In the genomic region with DNA sequence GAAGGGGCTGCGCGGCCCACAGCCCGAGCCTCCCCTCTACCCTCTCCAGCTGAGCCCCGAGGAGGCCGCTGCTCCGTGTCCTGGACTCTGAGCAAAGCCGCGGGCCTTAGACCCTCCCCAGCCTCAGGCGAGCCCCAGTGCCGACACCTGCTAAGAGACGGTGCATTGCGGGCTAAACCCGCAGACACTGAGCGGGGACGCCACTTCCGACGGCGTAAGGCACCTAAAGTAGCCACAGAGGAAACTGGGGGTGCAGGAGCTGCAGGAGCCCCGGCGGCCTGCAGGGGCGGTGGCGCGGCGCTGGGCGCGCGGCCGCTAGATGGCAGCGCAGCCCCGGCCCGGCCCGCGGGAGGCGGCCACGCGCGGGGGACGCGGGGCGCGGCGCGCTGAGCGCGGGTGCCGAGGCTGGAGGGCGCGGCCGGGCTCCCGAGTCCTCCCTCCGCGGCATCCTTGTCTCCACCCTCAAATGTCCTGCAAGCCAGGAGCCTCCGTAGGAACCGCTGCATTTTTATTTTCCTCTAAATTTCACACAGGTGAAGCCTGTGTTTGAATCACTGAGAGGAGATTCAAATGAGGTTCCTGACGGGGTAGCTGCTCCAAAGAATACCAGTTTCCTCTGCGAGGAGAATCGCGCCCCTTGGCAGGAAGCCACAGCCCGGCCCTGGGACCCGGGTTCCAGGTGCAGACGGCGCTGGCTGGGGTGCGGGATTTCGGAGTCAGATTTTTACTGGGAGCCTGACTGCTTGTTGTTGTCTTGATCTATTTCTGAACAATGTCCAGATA, we compare ENCODE assay signal across 8 cellular contexts.
A peak's percentile ranks its signal among the peaks of the same experiment; 100 is the strongest.
DNase-seq lines count a peak whose midpoint lies in the region; ATAC-seq and TF ChIP-seq lines count a peak whose summit lies in the region.

No MANE protein-coding gene starts in this region.

- no peak overlapping the region for H3K4me3 ChIP-seq in OCI-LY1 (ENCODE audit: low read depth, low read length, poor library complexity, severe bottlenecking)
- peak overlapping the region; percentile 33 for H3K4me3 ChIP-seq in cardiac muscle cell

- H4K20me1 ChIP-seq in OCI-LY1 (ENCODE audit: insufficient read depth, low read length) = no peaks in the 10 kb centered on the region

- H3K27ac ChIP-seq in OCI-LY1 (ENCODE audit: low read depth, low read length, poor library complexity, severe bottlenecking) (no peak overlapping the region), cardiac muscle cell (no peak overlapping the region)

- H3F3A ChIP-seq in OCI-LY1 (ENCODE audit: insufficient read depth, low read length) = no peaks in the 10 kb centered on the region

- H2AFZ ChIP-seq in OCI-LY1 (ENCODE audit: low read length) = no peak overlapping the region

- no peaks in the 10 kb centered on the region for H3K27me3 ChIP-seq in OCI-LY1 (ENCODE audit: insufficient read depth, low read length)
- H3K27me3 ChIP-seq in cardiac muscle cell = no peaks in the 10 kb centered on the region

- no peak overlapping the region for H3K9ac ChIP-seq in OCI-LY1 (ENCODE audit: low read length)

- DNase-seq in Ammon's horn (ENCODE audit: low spot score) (peak; percentile 35), cardiac muscle cell (ENCODE audit: low read depth in 1 of 2, low spot score in 1 of 2) (peak; percentile 44 to 81), putamen (ENCODE audit: low spot score) (peak; percentile 20), middle frontal gyrus (ENCODE audit: extremely low spot score, low spot score) (no peak)
- DNase-seq in activated effector memory CD4-positive, alpha-beta T cell treated with Interleukin-2 at 50 U/mL for 16 hours = peak; percentile 40

- no peaks in the 10 kb centered on the region for H3K36me3 ChIP-seq in OCI-LY1 (ENCODE audit: insufficient read depth, low read length)
- no peaks in the 10 kb centered on the region for H3K36me3 ChIP-seq in cardiac muscle cell

- H3K9me2 ChIP-seq in OCI-LY1 (ENCODE audit: low read depth, low read length) = no peaks in the 10 kb centered on the region

- peak overlapping the region; percentile 40; the same call in 1 of the 2 replicates for H3K4me2 ChIP-seq in OCI-LY1 (ENCODE audit: low read length)

- ATAC-seq in GM19035 (IDR thresholded peaks at IDR 0.05; ENCODE audit: unreplicated experiment) (peak; percentile 99), HG03159 (IDR thresholded peaks at IDR 0.05; ENCODE audit: unreplicated experiment) (peak; percentile 100)

- peak; percentile 63 for TF ChIP-seq CTCF in OCI-LY1 (IDR thresholded peaks at IDR 0.05; ENCODE audit: low read length)
- peak; percentile 72 for TF ChIP-seq CTCF in cardiac muscle cell (IDR thresholded peaks at IDR 0.05; ENCODE audit: low read depth, low read length)

- H3K4me1 ChIP-seq in OCI-LY1 (ENCODE audit: insufficient read depth, low read length, severe bottlenecking) (no peaks in the 10 kb centered on the region), cardiac muscle cell (ENCODE audit: low read depth) (no peaks in the 10 kb centered on the region)

- no peaks in the 10 kb centered on the region for H3K79me2 ChIP-seq in OCI-LY1 (ENCODE audit: insufficient read depth, low read length)

- H3K9me3 ChIP-seq in OCI-LY1 (ENCODE audit: low read length) (no peaks in the 10 kb centered on the region), cardiac muscle cell (ENCODE audit: low read depth) (no peaks in the 10 kb centered on the region)
